ENCODE assay signal across 13 cellular contexts in the genomic region with DNA sequence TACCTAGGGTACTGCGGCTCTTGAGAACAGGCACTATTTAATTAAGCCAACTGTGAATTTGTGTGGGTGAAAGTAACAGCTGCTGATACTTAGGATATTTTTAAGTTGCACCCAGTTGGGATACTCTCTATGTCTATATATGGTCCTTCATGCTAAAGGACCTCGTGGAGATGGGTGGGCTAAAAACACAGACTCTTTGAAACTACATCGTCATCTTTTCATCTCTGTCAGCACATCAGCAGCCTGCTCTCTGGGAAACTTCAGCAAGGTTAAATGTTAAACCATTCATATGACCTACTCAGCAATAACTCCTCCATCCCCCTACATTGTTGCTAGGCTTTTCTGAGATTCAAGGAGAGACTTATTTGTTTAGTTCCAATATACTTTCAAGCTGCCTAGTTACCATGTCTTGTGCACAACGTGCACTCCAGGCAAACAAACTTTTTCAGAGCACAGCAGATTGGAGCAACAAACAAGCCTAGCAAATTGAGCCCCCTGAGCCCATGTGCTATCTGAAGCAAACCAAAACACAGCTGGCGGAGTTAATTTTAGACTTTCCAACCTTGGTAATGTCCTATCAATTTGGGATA. TPM values are rescaled to one million over a fixed set of nuclear protein-coding genes. Genes with fewer than 3 reads are reported as not detected.
DNase-seq lines count a peak whose midpoint lies in the region; ATAC-seq, FAIRE-seq and TF ChIP-seq lines count a peak whose summit lies in the region.
"Had no signal": no experiment of that assay in that cellular context is flagged by ENCODE, and none has a peak within 500 bp of the region (broad histone marks: within the 10 kb centered on the region; RNA-seq: fewer than 3 reads in every experiment).

No MANE protein-coding gene starts in this region.

- no peaks in the 10 kb centered on the region for H3K4me1 ChIP-seq in body of pancreas

- peak; percentile 45 for FAIRE-seq in GM18507 (lab: Jason Lieb, UNC)
- FAIRE-seq: GM12892 had no signal

- ATAC-seq in HG02678 (IDR thresholded peaks at IDR 0.05; ENCODE audit: unreplicated experiment) (peak; percentile 83), body of pancreas (peak; percentile 55)
- ATAC-seq: effector memory CD8-positive, alpha-beta T cell had no signal

- intact Hi-C loops in body of pancreas (cut with DNase I), result no loop called here

- H3K27me3 ChIP-seq in body of pancreas, result no peaks in the 10 kb centered on the region

- WGBS in body of pancreas, 2 donors, result 37 to 41% methylated on average over 5 of the region's 5 CpGs

- TF ChIP-seq POLR2A in body of pancreas (IDR thresholded peaks at IDR 0.05), result no peak

- no peak for TF ChIP-seq CTCF in body of pancreas (IDR thresholded peaks at IDR 0.05)

- DNase-seq in GM18507 (ENCODE audit: extremely low spot score, insufficient read length, low read depth), result no peak
- DNase-seq in body of pancreas, result peak in 2 of 4 donors; percentile 15 to 36
- DNase-seq in middle frontal gyrus (ENCODE audit: extremely low spot score, low spot score), result peak; percentile 20
- DNase-seq in cerebellar cortex (ENCODE audit: low spot score), result no peak
- DNase-seq in GM19238 (ENCODE audit: insufficient read length, low spot score), result no peak
- no peak for DNase-seq in D341Med (ENCODE audit: low spot score)
- no peak for DNase-seq in NCI-H524 treated with DMSO at 0.1 percent for 48 hours (lab: John Stamatoyannopoulos, UW)
- DNase-seq: activated T-cell treated with anti-CD3 and anti-CD28 coated beads for 4 hours; effector memory CD8-positive, alpha-beta T cell; NCI-H1105; stimulated activated naive CD4-positive, alpha-beta T cell had no signal

- H3K27ac ChIP-seq in body of pancreas, result no peak overlapping the region

- no peaks in the 10 kb centered on the region for H3K9me3 ChIP-seq in body of pancreas

- H3K4me3 ChIP-seq in body of pancreas, result no peak overlapping the region

- no peaks in the 10 kb centered on the region for H3K36me3 ChIP-seq in body of pancreas (replicated peaks in 1 of 2; ENCODE audit: insufficient read depth in 1 of 2, low read depth in 2 of 2)

RNA-seq across cellular contexts. Expression of a gene that starts 6.2 kb away (rescaled TPM):
- 10 to 100 TPM in 1 of 2 donors, 1 to 10 TPM in 1; 9.2 to 12.7 TPM for total RNA-seq in body of pancreas

RNA-seq across cellular contexts. Expression of a gene that starts 56.3 kb away (rescaled TPM):
- total RNA-seq in body of pancreas, result 10 to 100 TPM; 33.0 to 38.7 TPM
